Comparison of ENCODE assay signal across 26 cellular contexts in the genomic region with DNA sequence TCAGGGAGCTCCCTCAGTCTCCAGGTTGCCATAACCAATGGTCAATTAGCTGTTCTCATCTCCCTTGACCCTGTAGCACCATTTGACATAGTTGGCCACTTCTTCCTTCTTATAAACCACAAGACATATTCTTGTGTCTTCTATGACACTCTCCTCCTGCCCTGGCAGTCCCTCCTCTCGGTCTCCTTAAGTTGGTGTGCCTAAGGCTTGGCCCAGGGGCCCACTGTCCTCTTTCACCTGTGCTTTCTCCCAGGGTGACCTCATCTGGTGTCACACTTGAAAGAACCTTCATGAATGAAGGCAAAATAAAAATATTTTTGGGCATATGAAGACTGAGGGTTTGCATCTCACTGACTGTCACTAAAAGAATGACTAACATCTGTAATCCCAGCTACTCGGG. TPM values are rescaled to one million over a fixed set of nuclear protein-coding genes. Genes with fewer than 3 reads are reported as not detected.
"Had no signal": no experiment of that assay in that cellular context is flagged by ENCODE, and none has a peak within 500 bp of the region (broad histone marks: within the 10 kb centered on the region; RNA-seq: fewer than 3 reads in every experiment).

No MANE protein-coding gene starts in this region.

- H3K36me3 ChIP-seq: esophagus squamous epithelium, ovary, prostate gland, right atrium auricular region, suprapubic skin, transverse colon, upper lobe of right lung, uterus had no signal

- H3K27me3 ChIP-seq: esophagus squamous epithelium, ovary, right atrium auricular region, suprapubic skin, transverse colon, upper lobe of right lung, uterus had no signal

- DNase-seq: dermis blood vessel endothelial cell; effector memory CD4-positive, alpha-beta T cell; erythroblast; esophagus squamous epithelium; foreskin melanocyte; hypothalamus; immature natural killer cell; islet precursor cell; kidney glomerular epithelial cell; mammary epithelial cell; naive thymus-derived CD8-positive, alpha-beta T cell; nephron progenitor cell; nucleus accumbens; ovary; stimulated activated CD4-positive, alpha-beta T cell treated with anti-CD3 and anti-CD28 coated beads, Interleukin-4, amount 100 ng/mL, for 4 hours; stimulated activated naive B cell treated with anti-CD40 and anti-IgM and Interleukin-4, amounts not matched to agents 10 μg/mL and 1 μg/mL and 100 μg/mL, for 72 hours; transverse colon; upper lobe of right lung; uterus had no signal

- H3K4me2 ChIP-seq: smooth muscle cell had no signal

- H3K4me1 ChIP-seq: esophagus squamous epithelium, prostate gland, transverse colon, uterus had no signal

- H3K4me3 ChIP-seq: coronary artery, esophagus squamous epithelium, ovary, prostate gland, right atrium auricular region, smooth muscle cell, suprapubic skin, transverse colon, upper lobe of right lung, uterus had no signal

- H3K9me3 ChIP-seq: esophagus squamous epithelium, ovary, prostate gland, right atrium auricular region, suprapubic skin, transverse colon, upper lobe of right lung, uterus had no signal

- ATAC-seq: left lobe of liver; naive thymus-derived CD8-positive, alpha-beta T cell; sciatic nerve; stimulated activated naive B cell treated with anti-CD40 and anti-IgM and Interleukin-4, amounts not matched to agents 10 μg/mL and 1 μg/mL and 100 μg/mL, for 72 hours; upper lobe of right lung had no signal

- H3K27ac ChIP-seq: coronary artery, ovary, prostate gland, right atrium auricular region, suprapubic skin, transverse colon had no signal

RNA-seq across cellular contexts. Expression of gene ADGRF5, which starts 9.7 kb away (rescaled TPM):
- total RNA-seq: naive thymus-derived CD8-positive, alpha-beta T cell had no signal
- polyA plus RNA-seq: immature natural killer cell; naive thymus-derived CD8-positive, alpha-beta T cell; smooth muscle cell had no signal
